Comparison of ENCODE assay signal across 23 cellular contexts in genomic region chr4:161160718-161161117, GRCh38.
"Had no signal": no experiment of that assay in that cellular context is flagged by ENCODE, and none has a peak within 500 bp of the region (broad histone marks: within the 10 kb centered on the region; RNA-seq: fewer than 3 reads in every experiment).

No MANE protein-coding gene starts in this region.

- H3K4me2 ChIP-seq: SK-N-SH had no signal

- H3K4me1 Mint-ChIP-seq: T-cell had no signal

- H3K4me3 Mint-ChIP-seq: T-cell had no signal

- H3K27ac Mint-ChIP-seq: T-cell had no signal

- H3K4me3 ChIP-seq: MG63 had no signal

- H3K27ac ChIP-seq: RWPE1 had no signal

- ATAC-seq: HepG2, Panc1, PC-3, T-cell had no signal

- H3K27me3 Mint-ChIP-seq: T-cell had no signal

- H3K36me3 ChIP-seq: MG63 had no signal

- H3K9me3 ChIP-seq: MG63, SK-N-SH had no signal

- DNase-seq: IMR-90, KG1, MG63, NCI-H1092, NCI-H1105 treated with DMSO at 0.1 percent for 48 hours, NCI-H1417 treated with DMSO at 0.1 percent for 48 hours, NCI-H146, NCI-H1694 treated with DMSO at 0.1 percent for 48 hours, NCI-H2029, NCI-H2081 treated with DMSO at 0.1 percent for 48 hours, NCI-H2171, NCI-H226, NCI-H446, NCI-H510A, NCI-H524 treated with DMSO at 0.1 percent for 48 hours, PC-3, SHP77, SK-N-SH, SW 1271, T-cell had no signal

- H3K36me3 Mint-ChIP-seq: T-cell had no signal

- H3K9me2 ChIP-seq: SK-N-SH had no signal
